ENCODE assay signal across 8 cellular contexts in the genomic region with DNA sequence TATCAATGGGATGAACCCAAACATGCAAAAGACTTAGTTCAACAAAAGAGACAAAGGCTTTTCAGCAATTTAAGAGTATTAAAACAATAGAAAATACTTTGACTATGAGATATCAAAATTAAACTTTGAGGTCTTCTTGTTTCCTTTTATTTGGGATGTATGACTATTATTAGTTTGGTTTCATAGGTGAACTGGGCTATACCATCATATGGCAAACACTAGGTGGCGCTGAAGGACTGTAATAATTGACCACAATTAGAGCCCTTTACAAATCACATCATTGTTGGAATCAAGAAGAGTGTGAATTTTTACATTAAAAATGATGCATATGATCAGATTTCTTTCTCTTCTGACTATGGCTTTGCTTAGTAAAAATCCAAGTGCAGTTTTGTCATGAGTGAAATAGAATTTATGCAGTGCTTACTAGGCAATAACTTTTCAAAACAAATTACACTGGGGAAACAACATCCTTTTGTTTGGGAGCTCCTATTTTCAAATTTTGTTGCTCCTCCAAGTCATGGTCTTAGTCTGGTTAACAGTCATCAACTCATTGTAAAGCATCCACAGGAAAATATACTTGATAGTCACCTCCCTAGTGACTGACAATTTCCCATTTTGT. TPM values are rescaled to one million over a fixed set of nuclear protein-coding genes. Genes with fewer than 3 reads are reported as not detected.
DNase-seq lines count a peak whose midpoint lies in the region; ATAC-seq and TF ChIP-seq lines count a peak whose summit lies in the region.

No MANE protein-coding gene starts in this region.

- no peak overlapping the region for H3K4me2 ChIP-seq in KMS-11

- no peaks in the 10 kb centered on the region for H3K79me2 ChIP-seq in KMS-11 (ENCODE audit: insufficient read depth, low read depth)

- H3K4me1 ChIP-seq in KMS-11 (ENCODE audit: low read depth, poor library complexity, severe bottlenecking) (no peaks in the 10 kb centered on the region), lower lobe of right lung (no peaks in the 10 kb centered on the region), tibial nerve (no peaks in the 10 kb centered on the region)

- no peaks in the 10 kb centered on the region for H3K27me3 ChIP-seq in KMS-11 (ENCODE audit: insufficient read depth, low read depth)
- no peaks in the 10 kb centered on the region for H3K27me3 ChIP-seq in lower lobe of right lung (ENCODE audit: low read depth)
- H3K27me3 ChIP-seq in tibial nerve: no peaks in the 10 kb centered on the region

- no peak overlapping the region for H3K9ac ChIP-seq in KMS-11

- H3K36me3 ChIP-seq in KMS-11 (ENCODE audit: insufficient read depth): no peaks in the 10 kb centered on the region
- no peaks in the 10 kb centered on the region for H3K36me3 ChIP-seq in lower lobe of right lung
- no peaks in the 10 kb centered on the region for H3K36me3 ChIP-seq in tibial nerve

- H2AFZ ChIP-seq in KMS-11 (ENCODE audit: low read depth): no peak overlapping the region

- DNase-seq in activated T-cell treated with anti-CD3 and anti-CD28 coated beads for 1 hour (ENCODE audit: low read depth): peak; percentile 25
- no peak for DNase-seq in activated T-cell treated with anti-CD3 and anti-CD28 coated beads, Interleukin-2, amount 50 U/mL, for 1 hour
- DNase-seq in RPMI7951 (ENCODE audit: low read depth): peak; percentile 50
- peak; percentile 27 for DNase-seq in central memory CD4-positive, alpha-beta T cell
- no peak for DNase-seq in lower lobe of right lung
- peak in 1 of 2 donors; percentile 73 for DNase-seq in tibial nerve (ENCODE audit: low spot score in 2 of 2)

- no peak for TF ChIP-seq POLR2A in tibial nerve (IDR thresholded peaks at IDR 0.05)

- H3K4me3 ChIP-seq in KMS-11 (IDR thresholded peaks at IDR 0.05; ENCODE audit: insufficient read depth, low read depth, low read length) (no peak overlapping the region), lower lobe of right lung (no peak overlapping the region), tibial nerve (no peak overlapping the region)

- H3K9me3 ChIP-seq in lower lobe of right lung: no peaks in the 10 kb centered on the region
- no peaks in the 10 kb centered on the region for H3K9me3 ChIP-seq in tibial nerve

- no peak overlapping the region for H3K27ac ChIP-seq in KMS-11
- H3K27ac ChIP-seq in lower lobe of right lung: no peak overlapping the region
- no peak overlapping the region for H3K27ac ChIP-seq in tibial nerve

- WGBS in tibial nerve, 2 donors: 0% methylated on average over 1 of the region's 1 CpG

- intact Hi-C loops in lower lobe of right lung (cut with DNase I): loop anchor here (10.0 kb wide), 1 partner anchor 1996 kb away; no protein-coding TSS in a partner anchor

- ATAC-seq in GM21717 (IDR thresholded peaks at IDR 0.05; ENCODE audit: unreplicated experiment) (peak; percentile 85), lower lobe of right lung (no peak)

- H4K20me1 ChIP-seq in KMS-11 (ENCODE audit: insufficient read depth): no peaks in the 10 kb centered on the region

- no peak for TF ChIP-seq EP300 in tibial nerve (IDR thresholded peaks at IDR 0.05)

- peak; percentile 95 for TF ChIP-seq CTCF in KMS-11 (conservative IDR thresholded peaks at IDR 0.05; ENCODE audit: low read depth, low read length)
- peak; percentile 77 for TF ChIP-seq CTCF in lower lobe of right lung (IDR thresholded peaks at IDR 0.05)
- peak; percentile 56 to 62 (median 59) for TF ChIP-seq CTCF in tibial nerve (IDR thresholded peaks at IDR 0.05)

RNA-seq across cellular contexts. Expression of a gene that starts 14.7 kb away (rescaled TPM):
- not detected in 2 replicates for total RNA-seq in RPMI7951 (2014; rRNA removed; shearing (Covaris generic))
- not detected for total RNA-seq in lower lobe of right lung
- total RNA-seq in tibial nerve: not detected

Comparison
In these comparisons a context has a peak if more than half of its experiments do, and no peak if none do; other contexts are left out.
1. DNase-seq: peak in activated T-cell treated with anti-CD3 and anti-CD28 coated beads for 1 hour (single experiment), RPMI7951 (single experiment) and central memory CD4-positive, alpha-beta T cell (single experiment); none in activated T-cell treated with anti-CD3 and anti-CD28 coated beads, Interleukin-2, amount 50 U/mL, for 1 hour (single experiment) and lower lobe of right lung (single experiment).
2. Peak in every context shown above with its lines, with median percentiles within 50 percentile points of each other: CTCF ChIP-seq.